Comparison of ENCODE assay signal across 1 cellular context in the genomic region with DNA sequence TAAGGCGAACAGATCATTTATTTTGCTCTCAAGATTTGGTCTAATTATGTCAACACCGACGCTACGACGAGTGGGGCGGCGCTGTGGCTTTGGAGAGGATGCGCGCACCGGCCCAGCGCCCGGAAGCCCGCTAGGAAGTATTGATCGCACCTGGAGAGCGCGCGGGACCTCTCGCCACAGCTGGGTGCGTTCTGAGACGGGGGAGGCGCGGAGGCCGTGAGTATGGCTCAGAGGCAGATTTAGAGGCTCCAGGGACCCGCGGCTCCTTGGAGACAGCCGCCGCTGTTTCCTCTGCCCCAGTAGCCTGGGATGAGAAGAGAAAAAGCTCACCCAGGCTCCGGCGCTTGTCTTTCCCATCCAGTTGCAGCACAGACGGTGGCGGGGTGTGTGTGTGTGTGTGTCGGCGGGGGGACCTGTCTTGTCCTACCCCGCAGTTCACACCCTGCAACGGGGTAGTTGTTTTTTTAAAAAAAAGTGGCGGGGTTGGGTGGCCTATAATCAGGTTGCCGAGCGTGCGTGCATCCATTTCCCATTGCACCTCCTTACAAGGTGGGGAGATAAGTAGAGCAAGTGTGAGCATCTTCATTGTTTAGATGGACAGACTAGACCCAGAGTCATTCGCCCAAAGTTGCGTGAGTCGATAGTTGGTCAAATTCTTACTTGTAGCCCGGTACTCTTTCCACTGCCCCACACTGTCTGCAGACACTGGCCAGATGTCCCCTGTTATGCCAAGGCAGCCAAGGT.
TF ChIP-seq lines count a peak whose summit lies in the region.

No MANE protein-coding gene starts in this region.

TF ChIP-seq in neural cell, 6 proteins besides CTCF, POLR2A, EP300 and RAD21 (continued from another document):
- TF ChIP-seq REST (IDR thresholded peaks at IDR 0.05; ENCODE audit: borderline replicate concordance) (no peak), MXI1 (conservative IDR thresholded peaks at IDR 0.05; ENCODE audit: poor library complexity, severe bottlenecking) (no peak), EZH2 (IDR thresholded peaks at IDR 0.05; ENCODE audit: borderline replicate concordance, insufficient read depth, low read length, poor library complexity, severe bottlenecking) (no peak), TAF1 (IDR thresholded peaks at IDR 0.05; ENCODE audit: low read depth) (no peak)
